Comparison of ENCODE assay signal across 10 cellular contexts in the genomic region with DNA sequence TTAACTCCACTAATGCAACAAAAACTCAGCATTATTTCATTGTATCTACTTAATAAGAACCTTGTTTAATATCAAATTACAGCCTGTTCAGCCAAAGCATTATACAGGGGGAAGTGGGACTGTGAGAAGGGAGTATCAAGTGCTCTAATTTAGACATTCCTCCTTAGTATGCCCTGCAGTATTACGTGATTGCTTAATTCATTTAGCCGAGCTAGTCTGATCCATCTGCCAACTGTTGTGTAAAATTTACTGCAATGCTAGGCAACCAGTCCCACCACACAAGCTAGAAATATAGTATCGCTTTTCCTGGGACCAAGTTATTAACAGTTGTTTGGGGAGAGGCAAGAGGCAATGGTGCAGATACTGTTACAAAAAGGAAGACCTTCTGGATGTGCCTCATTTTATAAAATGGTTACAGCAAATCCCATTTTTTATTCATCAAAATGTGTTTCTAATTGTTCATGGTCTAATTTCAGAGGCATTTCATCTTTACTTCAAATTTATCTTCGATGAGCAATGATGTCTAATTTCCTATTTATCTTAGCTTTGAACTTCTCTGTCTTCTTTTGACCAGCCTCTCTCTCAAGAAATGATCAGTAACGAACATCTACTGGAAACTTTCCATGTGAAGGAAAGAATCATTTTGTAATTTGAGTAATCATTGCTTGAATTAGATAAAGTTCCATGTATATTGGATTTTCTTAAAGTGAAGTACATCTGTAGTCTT.
DNase-seq lines count a peak whose midpoint lies in the region; ATAC-seq and TF ChIP-seq lines count a peak whose summit lies in the region.
"Had no signal": no experiment of that assay in that cellular context is flagged by ENCODE, and none has a peak within 500 bp of the region (broad histone marks: within the 10 kb centered on the region; RNA-seq: fewer than 3 reads in every experiment).

No MANE protein-coding gene starts in this region.

- no peaks in the 10 kb centered on the region for H4K20me1 ChIP-seq in GM23338 (replicated peaks; ENCODE audit: insufficient read depth)

- intact Hi-C loops in gastrocnemius medialis (cut with DNase I; ENCODE audit: low total_unique reads): no loop called here

- TF ChIP-seq CTCF in GM23338 (conservative IDR thresholded peaks at IDR 0.05; ENCODE audit: low read depth in 2 of 2) (no peak), gastrocnemius medialis (IDR thresholded peaks at IDR 0.05 in 4 of 5, conservative IDR thresholded peaks at IDR 0.05 in 1 of 5) (no peak), coronary artery (IDR thresholded peaks at IDR 0.05) (no peak)

- H3K9me3 Mint-ChIP-seq in GM23338: no peaks in the 10 kb centered on the region

- H3K27me3 ChIP-seq in GM23338 (ENCODE audit: insufficient read depth) (no peaks in the 10 kb centered on the region), gastrocnemius medialis (no peaks in the 10 kb centered on the region)

- H3K9me2 ChIP-seq in GM23338 (ENCODE audit: insufficient read depth): no peaks in the 10 kb centered on the region

- no peak overlapping the region for H3K4me2 ChIP-seq in GM23338

- H3K27ac ChIP-seq in GM23338 (ENCODE audit: low read depth): no peak overlapping the region
- peak overlapping the region; percentile 8 to 71 (median 55) for H3K27ac ChIP-seq in gastrocnemius medialis
- no peak overlapping the region for H3K27ac ChIP-seq in coronary artery

- ATAC-seq in GM23338 (no peak), gastrocnemius medialis (peak; percentile 77 to 95), GM19351 (IDR thresholded peaks at IDR 0.05; ENCODE audit: unreplicated experiment) (no peak), HG03565 (IDR thresholded peaks at IDR 0.05; ENCODE audit: unreplicated experiment) (no peak)

- H3K27me3 Mint-ChIP-seq in GM23338 (ENCODE audit: insufficient read depth, low read depth, poor library complexity): no peaks in the 10 kb centered on the region

- H3K27ac Mint-ChIP-seq in GM23338: no peak overlapping the region

- TF ChIP-seq POLR2A in gastrocnemius medialis (IDR thresholded peaks at IDR 0.05): no peak

- 0 out of 2 replicates have a peak overlapping the region, but pooled peaks have one; percentile 6 for H2AFZ ChIP-seq in GM23338

- no peaks in the 10 kb centered on the region for H3K36me3 Mint-ChIP-seq in GM23338 (ENCODE audit: low read depth)

- no peaks in the 10 kb centered on the region for H3K79me2 ChIP-seq in GM23338 (replicated peaks; ENCODE audit: insufficient read depth)

- in situ Hi-C loops in gastrocnemius medialis (cut with MboI; ENCODE audit: low sequenced_read_pairs in 4 of 4): no loop called here

- H3K9me3 ChIP-seq in gastrocnemius medialis: no peaks in the 10 kb centered on the region

- H3F3A ChIP-seq in GM23338 (replicated peaks; ENCODE audit: low read depth): no peaks in the 10 kb centered on the region

- no peak overlapping the region for H3K4me3 Mint-ChIP-seq in GM23338

- H3K4me3 ChIP-seq in GM23338: no peak overlapping the region
- H3K4me3 ChIP-seq in gastrocnemius medialis: no peak overlapping the region
- H3K4me3 ChIP-seq in coronary artery: no peak overlapping the region

- H3K4me1 ChIP-seq in GM23338 (ENCODE audit: insufficient read depth) (peaks cover 8% of the 10 kb centered on the region; the same call in 1 of the 2 replicates), gastrocnemius medialis (peaks cover 48 to 53% of the 10 kb centered on the region in 2 donors)

- H3K36me3 ChIP-seq in GM23338 (ENCODE audit: insufficient read depth): no peaks in the 10 kb centered on the region
- no peaks in the 10 kb centered on the region for H3K36me3 ChIP-seq in gastrocnemius medialis

- DNase-seq in GM23338 (ENCODE audit: low spot score): no peak
- DNase-seq in NCI-H69 (lab: John Stamatoyannopoulos, UW): peak; percentile 56
- peak; percentile 91 for DNase-seq in fibroblast of the conjunctiva (ENCODE audit: low read depth)
- DNase-seq in gastrocnemius medialis: peak in 1 of 2 donors; percentile 17
- DNase-seq in coronary artery (ENCODE audit: low spot score): no peak
- DNase-seq in nucleus accumbens (lab: John Stamatoyannopoulos, UW): no peak
- DNase-seq: cortex of kidney, DND-41 had no signal

- H3K4me1 Mint-ChIP-seq in GM23338: peaks cover 4% of the 10 kb centered on the region; the same call in 2 of the 3 replicates

TF ChIP-seq in GM23338, 12 proteins besides CTCF, POLR2A, EP300 and RAD21:
- TF ChIP-seq CREB1 (CRISPR knock-in tag; IDR thresholded peaks at IDR 0.05; ENCODE audit: low read depth): no peak
- TF ChIP-seq, protein P1, sequence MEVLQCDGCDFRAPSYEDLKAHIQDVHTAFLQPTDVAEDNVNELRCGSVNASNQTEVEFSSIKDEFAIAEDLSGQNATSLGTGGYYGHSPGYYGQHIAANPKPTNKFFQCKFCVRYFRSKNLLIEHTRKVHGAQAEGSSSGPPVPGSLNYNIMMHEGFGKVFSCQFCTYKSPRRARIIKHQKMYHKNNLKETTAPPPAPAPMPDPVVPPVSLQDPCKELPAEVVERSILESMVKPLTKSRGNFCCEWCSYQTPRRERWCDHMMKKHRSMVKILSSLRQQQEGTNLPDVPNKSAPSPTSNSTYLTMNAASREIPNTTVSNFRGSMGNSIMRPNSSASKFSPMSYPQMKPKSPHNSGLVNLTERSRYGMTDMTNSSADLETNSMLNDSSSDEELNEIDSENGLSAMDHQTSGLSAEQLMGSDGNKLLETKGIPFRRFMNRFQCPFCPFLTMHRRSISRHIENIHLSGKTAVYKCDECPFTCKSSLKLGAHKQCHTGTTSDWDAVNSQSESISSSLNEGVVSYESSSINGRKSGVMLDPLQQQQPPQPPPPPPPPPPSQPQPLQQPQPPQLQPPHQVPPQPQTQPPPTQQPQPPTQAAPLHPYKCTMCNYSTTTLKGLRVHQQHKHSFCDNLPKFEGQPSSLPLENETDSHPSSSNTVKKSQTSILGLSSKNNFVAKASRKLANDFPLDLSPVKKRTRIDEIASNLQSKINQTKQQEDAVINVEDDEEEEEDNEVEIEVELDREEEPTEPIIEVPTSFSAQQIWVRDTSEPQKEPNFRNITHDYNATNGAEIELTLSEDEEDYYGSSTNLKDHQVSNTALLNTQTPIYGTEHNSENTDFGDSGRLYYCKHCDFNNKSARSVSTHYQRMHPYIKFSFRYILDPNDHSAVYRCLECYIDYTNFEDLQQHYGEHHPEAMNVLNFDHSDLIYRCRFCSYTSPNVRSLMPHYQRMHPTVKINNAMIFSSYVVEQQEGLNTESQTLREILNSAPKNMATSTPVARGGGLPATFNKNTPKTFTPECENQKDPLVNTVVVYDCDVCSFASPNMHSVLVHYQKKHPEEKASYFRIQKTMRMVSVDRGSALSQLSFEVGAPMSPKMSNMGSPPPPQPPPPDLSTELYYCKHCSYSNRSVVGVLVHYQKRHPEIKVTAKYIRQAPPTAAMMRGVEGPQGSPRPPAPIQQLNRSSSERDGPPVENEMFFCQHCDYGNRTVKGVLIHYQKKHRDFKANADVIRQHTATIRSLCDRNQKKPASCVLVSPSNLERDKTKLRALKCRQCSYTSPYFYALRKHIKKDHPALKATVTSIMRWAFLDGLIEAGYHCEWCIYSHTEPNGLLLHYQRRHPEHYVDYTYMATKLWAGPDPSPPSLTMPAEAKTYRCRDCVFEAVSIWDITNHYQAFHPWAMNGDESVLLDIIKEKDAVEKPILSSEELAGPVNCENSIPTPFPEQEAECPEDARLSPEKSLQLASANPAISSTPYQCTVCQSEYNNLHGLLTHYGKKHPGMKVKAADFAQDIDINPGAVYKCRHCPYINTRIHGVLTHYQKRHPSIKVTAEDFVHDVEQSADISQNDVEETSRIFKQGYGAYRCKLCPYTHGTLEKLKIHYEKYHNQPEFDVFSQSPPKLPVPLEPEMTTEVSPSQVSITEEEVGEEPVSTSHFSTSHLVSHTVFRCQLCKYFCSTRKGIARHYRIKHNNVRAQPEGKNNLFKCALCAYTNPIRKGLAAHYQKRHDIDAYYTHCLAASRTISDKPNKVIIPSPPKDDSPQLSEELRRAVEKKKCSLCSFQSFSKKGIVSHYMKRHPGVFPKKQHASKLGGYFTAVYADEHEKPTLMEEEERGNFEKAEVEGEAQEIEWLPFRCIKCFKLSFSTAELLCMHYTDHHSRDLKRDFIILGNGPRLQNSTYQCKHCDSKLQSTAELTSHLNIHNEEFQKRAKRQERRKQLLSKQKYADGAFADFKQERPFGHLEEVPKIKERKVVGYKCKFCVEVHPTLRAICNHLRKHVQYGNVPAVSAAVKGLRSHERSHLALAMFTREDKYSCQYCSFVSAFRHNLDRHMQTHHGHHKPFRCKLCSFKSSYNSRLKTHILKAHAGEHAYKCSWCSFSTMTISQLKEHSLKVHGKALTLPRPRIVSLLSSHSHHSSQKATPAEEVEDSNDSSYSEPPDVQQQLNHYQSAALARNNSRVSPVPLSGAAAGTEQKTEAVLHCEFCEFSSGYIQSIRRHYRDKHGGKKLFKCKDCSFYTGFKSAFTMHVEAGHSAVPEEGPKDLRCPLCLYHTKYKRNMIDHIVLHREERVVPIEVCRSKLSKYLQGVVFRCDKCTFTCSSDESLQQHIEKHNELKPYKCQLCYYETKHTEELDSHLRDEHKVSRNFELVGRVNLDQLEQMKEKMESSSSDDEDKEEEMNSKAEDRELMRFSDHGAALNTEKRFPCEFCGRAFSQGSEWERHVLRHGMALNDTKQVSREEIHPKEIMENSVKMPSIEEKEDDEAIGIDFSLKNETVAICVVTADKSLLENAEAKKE (CRISPR knock-in tag; IDR thresholded peaks at IDR 0.05): no peak
- no peak for TF ChIP-seq NANOG (IDR thresholded peaks at IDR 0.05; ENCODE audit: borderline replicate concordance)

Comparison
In these comparisons a context has a peak if more than half of its experiments do, and no peak if none do; other contexts are left out.
1. ATAC-seq: peak in gastrocnemius medialis (2 of 2); none in GM23338 (single experiment), GM19351 (single experiment) and HG03565 (single experiment).
2. DNase-seq: peak in NCI-H69 (single experiment) and fibroblast of the conjunctiva (single experiment); none in GM23338 (single experiment), coronary artery (single experiment) and nucleus accumbens (0 of 56).
3. H3K27ac ChIP-seq: peak in gastrocnemius medialis (4 of 4); none in GM23338 (single experiment) and coronary artery (0 of 2).